Comparison of ENCODE assay signal across 1 cellular context in the genomic region with DNA sequence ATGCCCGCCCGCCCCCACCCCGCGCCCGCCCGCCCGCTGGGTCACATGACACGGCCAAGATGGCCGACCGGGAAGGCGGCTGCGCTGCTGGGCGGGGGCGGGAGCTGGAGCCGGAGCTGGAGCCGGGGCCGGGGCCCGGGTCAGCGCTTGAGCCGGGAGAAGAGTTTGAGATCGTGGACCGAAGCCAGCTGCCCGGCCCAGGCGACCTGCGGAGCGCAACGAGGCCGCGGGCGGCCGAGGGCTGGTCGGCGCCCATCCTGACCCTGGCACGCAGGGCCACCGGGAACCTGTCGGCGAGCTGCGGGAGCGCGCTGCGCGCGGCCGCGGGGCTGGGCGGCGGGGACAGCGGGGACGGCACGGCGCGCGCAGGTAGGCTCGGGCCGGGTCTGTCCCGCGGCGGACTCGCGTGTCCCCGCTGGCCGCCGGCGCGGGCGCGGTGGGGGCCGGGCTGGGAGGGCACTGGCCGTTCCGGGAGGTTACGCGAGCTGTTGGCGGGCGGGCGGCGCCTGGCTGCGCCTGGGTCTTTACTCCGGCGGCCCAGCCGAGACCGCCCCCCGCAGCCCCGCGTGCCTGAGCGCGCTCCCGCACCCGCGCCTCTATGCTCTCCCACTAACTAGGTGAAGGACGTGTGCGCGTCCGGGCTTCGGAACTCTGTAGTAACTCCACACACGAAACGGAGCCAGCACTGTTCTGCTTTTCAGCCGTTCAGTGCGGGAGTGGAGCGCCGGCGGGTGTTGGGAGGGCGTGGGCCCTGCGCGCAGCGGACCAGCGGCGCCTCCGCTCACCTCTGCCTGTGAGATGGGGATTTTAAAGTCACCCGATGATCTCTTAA.
TF ChIP-seq lines count a peak whose summit lies in the region.

TSS of gene RUFY1 (plus strand) at position 44 of the 832 bp plus-strand sequence. CDS start at position 60, 16 bp downstream.

TF ChIP-seq in GM12878, 131 proteins besides CTCF, POLR2A, EP300 and RAD21 (continued from another document and continues in another):
- TF ChIP-seq ETV6 (conservative IDR thresholded peaks at IDR 0.05 in 1 of 2, IDR thresholded peaks at IDR 0.05 in 1 of 2; ENCODE audit: borderline replicate concordance in 1 of 2, low read depth in 1 of 2) (no peak), SIN3A (IDR thresholded peaks at IDR 0.05; ENCODE audit: low read depth, low read length) (no peak), ZBED1 (IDR thresholded peaks at IDR 0.05; ENCODE audit: borderline replicate concordance) (no peak), CBFB (IDR thresholded peaks at IDR 0.05; ENCODE audit: low read depth) (no peak), SMAD1 (IDR thresholded peaks at IDR 0.05; ENCODE audit: low read depth, partially characterized antibody) (no peak), EED (IDR thresholded peaks at IDR 0.05; ENCODE audit: low read depth) (no peak), ZBTB40 (IDR thresholded peaks at IDR 0.05; ENCODE audit: borderline replicate concordance) (no peak), SUPT20H (IDR thresholded peaks at IDR 0.05; ENCODE audit: borderline replicate concordance, control insufficient read depth, low read depth, low read length) (no peak), ZNF384 (IDR thresholded peaks at IDR 0.05; ENCODE audit: borderline replicate concordance, low read depth, low read length) (no peak), NFYA (IDR thresholded peaks at IDR 0.05; ENCODE audit: borderline replicate concordance, low read depth, low read length) (no peak), RUNX3 (IDR thresholded peaks at IDR 0.05; ENCODE audit: low read length) (no peak), TAF1 (IDR thresholded peaks at IDR 0.05; ENCODE audit: borderline replicate concordance, low read depth, low read length) (peak; percentile 62; the same call in 1 of the 2 replicates), CHD4 (IDR thresholded peaks at IDR 0.05) (no peak), MYC (IDR thresholded peaks at IDR 0.05; ENCODE audit: insufficient read depth, insufficient read length, insufficient replicate concordance, low read length, severe bottlenecking) (no peak), STAT3 (IDR thresholded peaks at IDR 0.05; ENCODE audit: low read depth, low read length) (no peak), EZH2 (IDR thresholded peaks at IDR 0.05; ENCODE audit: borderline replicate concordance, control insufficient read depth, low read depth, low read length) (no peak)
- TF ChIP-seq, protein P1, sequence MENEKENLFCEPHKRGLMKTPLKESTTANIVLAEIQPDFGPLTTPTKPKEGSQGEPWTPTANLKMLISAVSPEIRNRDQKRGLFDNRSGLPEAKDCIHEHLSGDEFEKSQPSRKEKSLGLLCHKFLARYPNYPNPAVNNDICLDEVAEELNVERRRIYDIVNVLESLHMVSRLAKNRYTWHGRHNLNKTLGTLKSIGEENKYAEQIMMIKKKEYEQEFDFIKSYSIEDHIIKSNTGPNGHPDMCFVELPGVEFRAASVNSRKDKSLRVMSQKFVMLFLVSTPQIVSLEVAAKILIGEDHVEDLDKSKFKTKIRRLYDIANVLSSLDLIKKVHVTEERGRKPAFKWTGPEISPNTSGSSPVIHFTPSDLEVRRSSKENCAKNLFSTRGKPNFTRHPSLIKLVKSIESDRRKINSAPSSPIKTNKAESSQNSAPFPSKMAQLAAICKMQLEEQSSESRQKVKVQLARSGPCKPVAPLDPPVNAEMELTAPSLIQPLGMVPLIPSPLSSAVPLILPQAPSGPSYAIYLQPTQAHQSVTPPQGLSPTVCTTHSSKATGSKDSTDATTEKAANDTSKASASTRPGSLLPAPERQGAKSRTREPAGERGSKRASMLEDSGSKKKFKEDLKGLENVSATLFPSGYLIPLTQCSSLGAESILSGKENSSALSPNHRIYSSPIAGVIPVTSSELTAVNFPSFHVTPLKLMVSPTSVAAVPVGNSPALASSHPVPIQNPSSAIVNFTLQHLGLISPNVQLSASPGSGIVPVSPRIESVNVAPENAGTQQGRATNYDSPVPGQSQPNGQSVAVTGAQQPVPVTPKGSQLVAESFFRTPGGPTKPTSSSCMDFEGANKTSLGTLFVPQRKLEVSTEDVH (IDR thresholded peaks at IDR 0.05; ENCODE audit: low read depth, partially characterized antibody): no peak
- TF ChIP-seq, protein P2, sequence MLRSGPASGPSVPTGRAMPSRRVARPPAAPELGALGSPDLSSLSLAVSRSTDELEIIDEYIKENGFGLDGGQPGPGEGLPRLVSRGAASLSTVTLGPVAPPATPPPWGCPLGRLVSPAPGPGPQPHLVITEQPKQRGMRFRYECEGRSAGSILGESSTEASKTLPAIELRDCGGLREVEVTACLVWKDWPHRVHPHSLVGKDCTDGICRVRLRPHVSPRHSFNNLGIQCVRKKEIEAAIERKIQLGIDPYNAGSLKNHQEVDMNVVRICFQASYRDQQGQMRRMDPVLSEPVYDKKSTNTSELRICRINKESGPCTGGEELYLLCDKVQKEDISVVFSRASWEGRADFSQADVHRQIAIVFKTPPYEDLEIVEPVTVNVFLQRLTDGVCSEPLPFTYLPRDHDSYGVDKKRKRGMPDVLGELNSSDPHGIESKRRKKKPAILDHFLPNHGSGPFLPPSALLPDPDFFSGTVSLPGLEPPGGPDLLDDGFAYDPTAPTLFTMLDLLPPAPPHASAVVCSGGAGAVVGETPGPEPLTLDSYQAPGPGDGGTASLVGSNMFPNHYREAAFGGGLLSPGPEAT (IDR thresholded peaks at IDR 0.05; ENCODE audit: low read depth): no peak
- TF ChIP-seq, protein P3, sequence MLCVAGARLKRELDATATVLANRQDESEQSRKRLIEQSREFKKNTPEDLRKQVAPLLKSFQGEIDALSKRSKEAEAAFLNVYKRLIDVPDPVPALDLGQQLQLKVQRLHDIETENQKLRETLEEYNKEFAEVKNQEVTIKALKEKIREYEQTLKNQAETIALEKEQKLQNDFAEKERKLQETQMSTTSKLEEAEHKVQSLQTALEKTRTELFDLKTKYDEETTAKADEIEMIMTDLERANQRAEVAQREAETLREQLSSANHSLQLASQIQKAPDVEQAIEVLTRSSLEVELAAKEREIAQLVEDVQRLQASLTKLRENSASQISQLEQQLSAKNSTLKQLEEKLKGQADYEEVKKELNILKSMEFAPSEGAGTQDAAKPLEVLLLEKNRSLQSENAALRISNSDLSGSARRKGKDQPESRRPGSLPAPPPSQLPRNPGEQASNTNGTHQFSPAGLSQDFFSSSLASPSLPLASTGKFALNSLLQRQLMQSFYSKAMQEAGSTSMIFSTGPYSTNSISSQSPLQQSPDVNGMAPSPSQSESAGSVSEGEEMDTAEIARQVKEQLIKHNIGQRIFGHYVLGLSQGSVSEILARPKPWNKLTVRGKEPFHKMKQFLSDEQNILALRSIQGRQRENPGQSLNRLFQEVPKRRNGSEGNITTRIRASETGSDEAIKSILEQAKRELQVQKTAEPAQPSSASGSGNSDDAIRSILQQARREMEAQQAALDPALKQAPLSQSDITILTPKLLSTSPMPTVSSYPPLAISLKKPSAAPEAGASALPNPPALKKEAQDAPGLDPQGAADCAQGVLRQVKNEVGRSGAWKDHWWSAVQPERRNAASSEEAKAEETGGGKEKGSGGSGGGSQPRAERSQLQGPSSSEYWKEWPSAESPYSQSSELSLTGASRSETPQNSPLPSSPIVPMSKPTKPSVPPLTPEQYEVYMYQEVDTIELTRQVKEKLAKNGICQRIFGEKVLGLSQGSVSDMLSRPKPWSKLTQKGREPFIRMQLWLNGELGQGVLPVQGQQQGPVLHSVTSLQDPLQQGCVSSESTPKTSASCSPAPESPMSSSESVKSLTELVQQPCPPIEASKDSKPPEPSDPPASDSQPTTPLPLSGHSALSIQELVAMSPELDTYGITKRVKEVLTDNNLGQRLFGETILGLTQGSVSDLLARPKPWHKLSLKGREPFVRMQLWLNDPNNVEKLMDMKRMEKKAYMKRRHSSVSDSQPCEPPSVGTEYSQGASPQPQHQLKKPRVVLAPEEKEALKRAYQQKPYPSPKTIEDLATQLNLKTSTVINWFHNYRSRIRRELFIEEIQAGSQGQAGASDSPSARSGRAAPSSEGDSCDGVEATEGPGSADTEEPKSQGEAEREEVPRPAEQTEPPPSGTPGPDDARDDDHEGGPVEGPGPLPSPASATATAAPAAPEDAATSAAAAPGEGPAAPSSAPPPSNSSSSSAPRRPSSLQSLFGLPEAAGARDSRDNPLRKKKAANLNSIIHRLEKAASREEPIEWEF (IDR thresholded peaks at IDR 0.05; ENCODE audit: insufficient replicate concordance, low read depth, low read length): no peak
- TF ChIP-seq, protein P4, sequence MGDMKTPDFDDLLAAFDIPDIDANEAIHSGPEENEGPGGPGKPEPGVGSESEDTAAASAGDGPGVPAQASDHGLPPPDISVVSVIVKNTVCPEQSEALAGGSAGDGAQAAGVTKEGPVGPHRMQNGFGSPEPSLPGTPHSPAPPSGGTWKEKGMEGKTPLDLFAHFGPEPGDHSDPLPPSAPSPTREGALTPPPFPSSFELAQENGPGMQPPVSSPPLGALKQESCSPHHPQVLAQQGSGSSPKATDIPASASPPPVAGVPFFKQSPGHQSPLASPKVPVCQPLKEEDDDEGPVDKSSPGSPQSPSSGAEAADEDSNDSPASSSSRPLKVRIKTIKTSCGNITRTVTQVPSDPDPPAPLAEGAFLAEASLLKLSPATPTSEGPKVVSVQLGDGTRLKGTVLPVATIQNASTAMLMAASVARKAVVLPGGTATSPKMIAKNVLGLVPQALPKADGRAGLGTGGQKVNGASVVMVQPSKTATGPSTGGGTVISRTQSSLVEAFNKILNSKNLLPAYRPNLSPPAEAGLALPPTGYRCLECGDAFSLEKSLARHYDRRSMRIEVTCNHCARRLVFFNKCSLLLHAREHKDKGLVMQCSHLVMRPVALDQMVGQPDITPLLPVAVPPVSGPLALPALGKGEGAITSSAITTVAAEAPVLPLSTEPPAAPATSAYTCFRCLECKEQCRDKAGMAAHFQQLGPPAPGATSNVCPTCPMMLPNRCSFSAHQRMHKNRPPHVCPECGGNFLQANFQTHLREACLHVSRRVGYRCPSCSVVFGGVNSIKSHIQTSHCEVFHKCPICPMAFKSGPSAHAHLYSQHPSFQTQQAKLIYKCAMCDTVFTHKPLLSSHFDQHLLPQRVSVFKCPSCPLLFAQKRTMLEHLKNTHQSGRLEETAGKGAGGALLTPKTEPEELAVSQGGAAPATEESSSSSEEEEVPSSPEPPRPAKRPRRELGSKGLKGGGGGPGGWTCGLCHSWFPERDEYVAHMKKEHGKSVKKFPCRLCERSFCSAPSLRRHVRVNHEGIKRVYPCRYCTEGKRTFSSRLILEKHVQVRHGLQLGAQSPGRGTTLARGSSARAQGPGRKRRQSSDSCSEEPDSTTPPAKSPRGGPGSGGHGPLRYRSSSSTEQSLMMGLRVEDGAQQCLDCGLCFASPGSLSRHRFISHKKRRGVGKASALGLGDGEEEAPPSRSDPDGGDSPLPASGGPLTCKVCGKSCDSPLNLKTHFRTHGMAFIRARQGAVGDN (IDR thresholded peaks at IDR 0.05): peak; percentile 61
- TF ChIP-seq, protein P5, sequence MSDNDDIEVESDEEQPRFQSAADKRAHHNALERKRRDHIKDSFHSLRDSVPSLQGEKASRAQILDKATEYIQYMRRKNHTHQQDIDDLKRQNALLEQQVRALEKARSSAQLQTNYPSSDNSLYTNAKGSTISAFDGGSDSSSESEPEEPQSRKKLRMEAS (IDR thresholded peaks at IDR 0.05; ENCODE audit: low read depth, low read length): peak; percentile 9; the same call in 1 of the 2 replicates
- TF ChIP-seq, protein P6, sequence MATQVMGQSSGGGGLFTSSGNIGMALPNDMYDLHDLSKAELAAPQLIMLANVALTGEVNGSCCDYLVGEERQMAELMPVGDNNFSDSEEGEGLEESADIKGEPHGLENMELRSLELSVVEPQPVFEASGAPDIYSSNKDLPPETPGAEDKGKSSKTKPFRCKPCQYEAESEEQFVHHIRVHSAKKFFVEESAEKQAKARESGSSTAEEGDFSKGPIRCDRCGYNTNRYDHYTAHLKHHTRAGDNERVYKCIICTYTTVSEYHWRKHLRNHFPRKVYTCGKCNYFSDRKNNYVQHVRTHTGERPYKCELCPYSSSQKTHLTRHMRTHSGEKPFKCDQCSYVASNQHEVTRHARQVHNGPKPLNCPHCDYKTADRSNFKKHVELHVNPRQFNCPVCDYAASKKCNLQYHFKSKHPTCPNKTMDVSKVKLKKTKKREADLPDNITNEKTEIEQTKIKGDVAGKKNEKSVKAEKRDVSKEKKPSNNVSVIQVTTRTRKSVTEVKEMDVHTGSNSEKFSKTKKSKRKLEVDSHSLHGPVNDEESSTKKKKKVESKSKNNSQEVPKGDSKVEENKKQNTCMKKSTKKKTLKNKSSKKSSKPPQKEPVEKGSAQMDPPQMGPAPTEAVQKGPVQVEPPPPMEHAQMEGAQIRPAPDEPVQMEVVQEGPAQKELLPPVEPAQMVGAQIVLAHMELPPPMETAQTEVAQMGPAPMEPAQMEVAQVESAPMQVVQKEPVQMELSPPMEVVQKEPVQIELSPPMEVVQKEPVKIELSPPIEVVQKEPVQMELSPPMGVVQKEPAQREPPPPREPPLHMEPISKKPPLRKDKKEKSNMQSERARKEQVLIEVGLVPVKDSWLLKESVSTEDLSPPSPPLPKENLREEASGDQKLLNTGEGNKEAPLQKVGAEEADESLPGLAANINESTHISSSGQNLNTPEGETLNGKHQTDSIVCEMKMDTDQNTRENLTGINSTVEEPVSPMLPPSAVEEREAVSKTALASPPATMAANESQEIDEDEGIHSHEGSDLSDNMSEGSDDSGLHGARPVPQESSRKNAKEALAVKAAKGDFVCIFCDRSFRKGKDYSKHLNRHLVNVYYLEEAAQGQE (IDR thresholded peaks at IDR 0.05; ENCODE audit: low read depth, low read length): no peak
